In genomic region chrX:121110536-121110935, GRCh38 we compare ENCODE assay signal across 23 cellular contexts.
"Had no signal": no experiment of that assay in that cellular context is flagged by ENCODE, and none has a peak within 500 bp of the region (broad histone marks: within the 10 kb centered on the region; RNA-seq: fewer than 3 reads in every experiment).

No MANE protein-coding gene starts in this region.

- H3K9me3 ChIP-seq: esophagus muscularis mucosa, gastrocnemius medialis, left lung, lower lobe of right lung, mucosa of descending colon had no signal

- H3K4me1 Mint-ChIP-seq: mesothelial cell of epicardium, naive B cell had no signal

- H3K27ac ChIP-seq: coronary artery, dorsolateral prefrontal cortex, esophagus muscularis mucosa, foreskin keratinocyte, gastrocnemius medialis, heart right ventricle, left lung, lower lobe of right lung had no signal

- H3K4me1 ChIP-seq: esophagus muscularis mucosa, foreskin keratinocyte, gastrocnemius medialis, heart right ventricle, left lung, lower lobe of right lung had no signal

- ATAC-seq: foreskin keratinocyte, gastrocnemius medialis, heart right ventricle, left cardiac atrium, left lung, left ventricle myocardium superior, lower lobe of right lung, mucosa of descending colon had no signal

- H3K36me3 Mint-ChIP-seq: mesothelial cell of epicardium, naive B cell had no signal

- DNase-seq: dermis blood vessel endothelial cell; dorsolateral prefrontal cortex; effector CD4-positive, alpha-beta T cell; effector memory CD4-positive, alpha-beta T cell; foreskin keratinocyte; gastrocnemius medialis; glutamatergic neuron; head of caudate nucleus; heart right ventricle; hippocampal formation; left cardiac atrium; left lung; left ventricle myocardium superior; lower lobe of right lung; mesenchymal stem cell; mucosa of descending colon; naive B cell had no signal

- H3K27ac Mint-ChIP-seq: mesothelial cell of epicardium, naive B cell had no signal

- H3K4me3 Mint-ChIP-seq: mesothelial cell of epicardium, naive B cell had no signal

- H3K4me3 ChIP-seq: coronary artery, dorsolateral prefrontal cortex, esophagus muscularis mucosa, gastrocnemius medialis, heart right ventricle, left lung, lower lobe of right lung, mucosa of descending colon had no signal

- FAIRE-seq: endothelial cell of umbilical vein, islet of Langerhans, keratinocyte had no signal

- H3K27me3 ChIP-seq: esophagus muscularis mucosa, foreskin keratinocyte, gastrocnemius medialis, heart right ventricle, left lung had no signal

- H3K36me3 ChIP-seq: esophagus muscularis mucosa, gastrocnemius medialis, heart right ventricle, left lung, lower lobe of right lung had no signal
